ENCODE assay signal across 25 cellular contexts in the genomic region with DNA sequence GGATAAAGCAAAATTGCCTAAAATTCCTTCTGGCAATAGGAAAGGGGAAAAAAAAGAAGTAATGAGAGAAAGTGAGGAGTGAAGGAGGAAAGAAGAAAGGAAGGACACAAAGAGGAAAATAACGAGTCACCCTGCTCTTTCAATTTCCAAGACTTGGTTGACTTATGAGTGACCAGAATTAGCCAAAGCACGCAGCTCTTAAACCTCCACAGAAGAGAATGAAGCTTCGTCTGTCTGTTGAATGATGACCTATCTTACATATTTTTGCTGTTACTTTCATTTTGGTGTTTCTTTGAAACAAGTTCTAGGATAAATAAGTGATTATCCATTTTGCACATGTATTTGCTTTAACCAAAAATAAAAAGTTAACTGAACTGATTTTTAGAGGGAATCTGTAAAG. TPM values are rescaled to one million over a fixed set of nuclear protein-coding genes. Genes with fewer than 3 reads are reported as not detected.
DNase-seq lines count a peak whose midpoint lies in the region; ATAC-seq and TF ChIP-seq lines count a peak whose summit lies in the region.
"Had no signal": no experiment of that assay in that cellular context is flagged by ENCODE, and none has a peak within 500 bp of the region (broad histone marks: within the 10 kb centered on the region; RNA-seq: fewer than 3 reads in every experiment).

No MANE protein-coding gene starts in this region.

- H3K4me3 Mint-ChIP-seq in GM23338: no peak overlapping the region
- H3K4me3 Mint-ChIP-seq: CD8-positive, alpha-beta memory T cell; H9 had no signal

- H3K4me1 ChIP-seq in GM23338 (ENCODE audit: insufficient read depth): no peaks in the 10 kb centered on the region

- no peaks in the 10 kb centered on the region for H3K9me3 Mint-ChIP-seq in GM23338
- H3K9me3 Mint-ChIP-seq: CD8-positive, alpha-beta memory T cell; H9 had no signal

- peaks cover 3% of the 10 kb centered on the region; the same call in 2 of the 3 replicates for H3K4me1 Mint-ChIP-seq in GM23338

- no peak overlapping the region for H3K4me3 ChIP-seq in GM23338

- no peak overlapping the region for H3K4me2 ChIP-seq in GM23338

- DNase-seq in GM23338 (ENCODE audit: low spot score): no peak
- peak; percentile 16 for DNase-seq in fibroblast of peridontal ligament (ENCODE audit: extremely low read depth)
- no peak for DNase-seq in SKM-1 (lab: John Stamatoyannopoulos, UW; ENCODE audit: unreplicated experiment)
- DNase-seq in nucleus accumbens (lab: John Stamatoyannopoulos, UW): no peak
- DNase-seq in NCI-H2081 (lab: John Stamatoyannopoulos, UW): no peak
- DNase-seq: ACHN; AML-193; C1 segment of cervical spinal cord; Calu3; CD8-positive, alpha-beta memory T cell; GDM1; H9; KG1; NCI-H1105; NCI-H146; NCI-H2029; NCI-H2171; NCI-H345; NCI-H524; NCI-H774; SIG-M5 had no signal

- H3K27me3 Mint-ChIP-seq in GM23338 (ENCODE audit: insufficient read depth, low read depth, poor library complexity): peaks cover 2% of the 10 kb centered on the region

- H3K36me3 Mint-ChIP-seq in GM23338 (ENCODE audit: low read depth): no peaks in the 10 kb centered on the region
- H3K36me3 Mint-ChIP-seq: CD8-positive, alpha-beta memory T cell had no signal

- no peak overlapping the region for H3K27ac ChIP-seq in GM23338 (ENCODE audit: low read depth)
- H3K27ac ChIP-seq: HL-60 had no signal

- no peaks in the 10 kb centered on the region for H4K20me1 ChIP-seq in GM23338 (replicated peaks; ENCODE audit: insufficient read depth)

- H3K27ac Mint-ChIP-seq in GM23338: no peak overlapping the region
- H3K27ac Mint-ChIP-seq: H9 had no signal

- no peaks in the 10 kb centered on the region for H3K9me2 ChIP-seq in GM23338 (ENCODE audit: insufficient read depth)

- no peaks in the 10 kb centered on the region for H3F3A ChIP-seq in GM23338 (replicated peaks; ENCODE audit: low read depth)

- TF ChIP-seq CTCF in GM23338 (conservative IDR thresholded peaks at IDR 0.05; ENCODE audit: low read depth in 2 of 2): no peak

- no peaks in the 10 kb centered on the region for H3K79me2 ChIP-seq in GM23338 (replicated peaks; ENCODE audit: insufficient read depth)

- no peaks in the 10 kb centered on the region for H3K27me3 ChIP-seq in GM23338 (ENCODE audit: insufficient read depth)

- no peak for ATAC-seq in GM23338
- ATAC-seq in SK-N-SH treated with all-trans-retinoic acid at 6 μM for 48 hours: peak; percentile 65; the same call in 2 of the 3 replicates
- ATAC-seq in GM18502 (IDR thresholded peaks at IDR 0.05; ENCODE audit: poor library complexity, unreplicated experiment): no peak

- peak overlapping the region; percentile 19; the same call in 1 of the 2 replicates for H2AFZ ChIP-seq in GM23338

- H3K36me3 ChIP-seq in GM23338 (ENCODE audit: insufficient read depth): no peaks in the 10 kb centered on the region

TF ChIP-seq in GM23338, 12 proteins besides CTCF, POLR2A, EP300 and RAD21 (continues in another document):
- TF ChIP-seq ZNF331 (CRISPR knock-in tag; IDR thresholded peaks at IDR 0.05; ENCODE audit: low read depth): no peak
- no peak for TF ChIP-seq POLR2AphosphoS5 (IDR thresholded peaks at IDR 0.05; ENCODE audit: low read depth)
- TF ChIP-seq CREB1 (CRISPR knock-in tag; IDR thresholded peaks at IDR 0.05; ENCODE audit: low read depth): no peak

TF ChIP-seq in SK-N-SH treated with all-trans-retinoic acid at 6 μM for 48 hours, 23 proteins besides CTCF, POLR2A, EP300 and RAD21:
- TF ChIP-seq CSDC2 (CRISPR knock-in tag; IDR thresholded peaks at IDR 0.05): no peak
- no peak for TF ChIP-seq TCF4 (CRISPR knock-in tag; IDR thresholded peaks at IDR 0.05; ENCODE audit: borderline replicate concordance)
- no peak for TF ChIP-seq ZFP30 (CRISPR knock-in tag; IDR thresholded peaks at IDR 0.05)
- TF ChIP-seq ZFP3 (CRISPR knock-in tag; IDR thresholded peaks at IDR 0.05): no peak
- TF ChIP-seq OSR1 (CRISPR knock-in tag; IDR thresholded peaks at IDR 0.05): no peak
- no peak for TF ChIP-seq ESRRG (CRISPR knock-in tag; IDR thresholded peaks at IDR 0.05)
- no peak for TF ChIP-seq ZNF70 (CRISPR knock-in tag; IDR thresholded peaks at IDR 0.05)
- TF ChIP-seq, protein P1, sequence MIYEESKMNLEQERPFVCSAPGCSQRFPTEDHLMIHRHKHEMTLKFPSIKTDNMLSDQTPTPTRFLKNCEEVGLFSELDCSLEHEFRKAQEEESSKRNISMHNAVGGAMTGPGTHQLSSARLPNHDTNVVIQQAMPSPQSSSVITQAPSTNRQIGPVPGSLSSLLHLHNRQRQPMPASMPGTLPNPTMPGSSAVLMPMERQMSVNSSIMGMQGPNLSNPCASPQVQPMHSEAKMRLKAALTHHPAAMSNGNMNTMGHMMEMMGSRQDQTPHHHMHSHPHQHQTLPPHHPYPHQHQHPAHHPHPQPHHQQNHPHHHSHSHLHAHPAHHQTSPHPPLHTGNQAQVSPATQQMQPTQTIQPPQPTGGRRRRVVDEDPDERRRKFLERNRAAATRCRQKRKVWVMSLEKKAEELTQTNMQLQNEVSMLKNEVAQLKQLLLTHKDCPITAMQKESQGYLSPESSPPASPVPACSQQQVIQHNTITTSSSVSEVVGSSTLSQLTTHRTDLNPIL (CRISPR knock-in tag; IDR thresholded peaks at IDR 0.05; ENCODE audit: low read depth): no peak
- no peak for TF ChIP-seq GLIS3 (CRISPR knock-in tag; IDR thresholded peaks at IDR 0.05)
- TF ChIP-seq, protein P2, sequence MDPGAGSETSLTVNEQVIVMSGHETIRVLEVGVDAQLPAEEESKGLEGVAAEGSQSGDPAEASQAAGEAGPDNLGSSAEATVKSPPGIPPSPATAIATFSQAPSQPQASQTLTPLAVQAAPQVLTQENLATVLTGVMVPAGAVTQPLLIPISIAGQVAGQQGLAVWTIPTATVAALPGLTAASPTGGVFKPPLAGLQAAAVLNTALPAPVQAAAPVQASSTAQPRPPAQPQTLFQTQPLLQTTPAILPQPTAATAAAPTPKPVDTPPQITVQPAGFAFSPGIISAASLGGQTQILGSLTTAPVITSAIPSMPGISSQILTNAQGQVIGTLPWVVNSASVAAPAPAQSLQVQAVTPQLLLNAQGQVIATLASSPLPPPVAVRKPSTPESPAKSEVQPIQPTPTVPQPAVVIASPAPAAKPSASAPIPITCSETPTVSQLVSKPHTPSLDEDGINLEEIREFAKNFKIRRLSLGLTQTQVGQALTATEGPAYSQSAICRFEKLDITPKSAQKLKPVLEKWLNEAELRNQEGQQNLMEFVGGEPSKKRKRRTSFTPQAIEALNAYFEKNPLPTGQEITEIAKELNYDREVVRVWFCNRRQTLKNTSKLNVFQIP (CRISPR knock-in tag; IDR thresholded peaks at IDR 0.05; ENCODE audit: borderline replicate concordance, low read depth): no peak
- no peak for TF ChIP-seq ZC3H10 (CRISPR knock-in tag; IDR thresholded peaks at IDR 0.05)
- TF ChIP-seq ZNF565 (CRISPR knock-in tag; conservative IDR thresholded peaks at IDR 0.05; ENCODE audit: low read depth): no peak

RNA-seq across cellular contexts. Expression of a gene that starts 0.7 kb away (rescaled TPM):
- not detected in 2 replicates for total RNA-seq in GM23338 (2014; rRNA removed; shearing (Covaris generic))
- polyA plus RNA-seq in GM23338 (2016; fragmentation: Nextera tagmentation; extraction: Ambion mirVana): not detected in 2 replicates
- total RNA-seq: Calu3; CD8-positive, alpha-beta memory T cell; H9; HT-29 had no signal
- polyA plus RNA-seq: CD8-positive, alpha-beta memory T cell had no signal

RNA-seq across cellular contexts. Expression of a gene that starts 19.9 kb away (rescaled TPM):
- total RNA-seq in GM23338 (2014; rRNA removed; shearing (Covaris generic)): not detected in 2 replicates
- not detected in 2 replicates for polyA plus RNA-seq in GM23338 (2016; fragmentation: Nextera tagmentation; extraction: Ambion mirVana)
- total RNA-seq: Calu3; CD8-positive, alpha-beta memory T cell; H9; HT-29 had no signal
- polyA plus RNA-seq: CD8-positive, alpha-beta memory T cell had no signal
